In the genomic region with DNA sequence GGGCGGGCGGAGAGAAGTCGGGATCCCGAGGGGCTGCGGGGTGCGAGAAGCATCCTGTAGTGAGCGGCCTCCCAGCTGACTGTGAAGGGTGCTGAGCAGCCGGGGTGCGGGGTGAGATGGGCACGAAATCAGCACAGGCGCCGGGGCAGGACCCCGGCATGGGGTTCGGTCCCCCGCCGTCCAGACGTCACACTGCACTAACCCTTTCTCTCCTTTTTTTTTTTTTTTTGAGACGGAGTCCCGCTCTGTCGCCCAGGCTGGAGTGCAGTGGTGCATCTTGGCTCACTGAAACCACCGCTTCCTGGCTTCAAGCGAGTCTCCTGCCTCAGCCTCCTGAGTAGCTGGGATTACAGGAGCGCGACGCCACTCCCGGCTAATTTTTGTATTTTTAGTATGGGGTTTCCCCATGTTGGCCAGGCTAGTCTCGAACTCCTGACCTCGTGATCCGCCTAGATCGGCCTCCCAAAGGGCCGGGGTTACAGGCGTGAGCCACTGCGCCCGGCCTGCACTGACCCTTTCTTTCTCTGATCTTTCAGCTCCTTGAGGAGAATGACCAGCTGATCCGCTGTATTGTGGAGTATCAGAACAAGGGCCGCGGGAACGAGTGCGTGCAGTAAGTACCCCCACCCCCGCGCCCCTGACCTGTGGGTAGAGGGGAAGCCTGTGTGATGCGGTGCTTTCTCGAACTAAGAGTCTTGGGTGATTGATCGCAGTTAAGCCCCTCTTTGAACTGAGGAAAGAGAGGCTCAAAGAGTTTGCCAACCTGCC, we compare ENCODE assay signal across 8 cellular contexts. TPM values are rescaled to one million over a fixed set of nuclear protein-coding genes. Genes with fewer than 3 reads are reported as not detected.
DNase-seq lines count a peak whose midpoint lies in the region; ATAC-seq, FAIRE-seq and TF ChIP-seq lines count a peak whose summit lies in the region.

No MANE protein-coding gene starts in this region.

- intact Hi-C loops in Right ventricle myocardium inferior (cut with DNase I), result no loop called here

- peak overlapping the region; percentile 87 to 97 for H3K27ac Mint-ChIP-seq in activated naive CD4-positive, alpha-beta T cell treated with anti-CD3 and anti-CD28 coated beads, Interleukin-2, amount 50 U/mL, for 72 hours

- H3K4me1 ChIP-seq in cardiac muscle cell (ENCODE audit: low read depth) (no peaks in the 10 kb centered on the region), stomach smooth muscle (ENCODE audit: control insufficient read depth, insufficient read depth, low read length) (peaks cover 12% of the 10 kb centered on the region)

- no peak for TF ChIP-seq CTCF in cardiac muscle cell (IDR thresholded peaks at IDR 0.05; ENCODE audit: low read depth, low read length)

- FAIRE-seq in frontal cortex (lab: Jason Lieb, UNC), result no peak

- peak overlapping the region; percentile 66 to 67 for H3K9ac ChIP-seq in stomach smooth muscle (ENCODE audit: low read length in 2 of 2)

- H3K36me3 Mint-ChIP-seq in activated naive CD4-positive, alpha-beta T cell treated with anti-CD3 and anti-CD28 coated beads, Interleukin-2, amount 50 U/mL, for 72 hours, result peaks cover 14 to 20% of the 10 kb centered on the region in 2 donors

- H3K9me3 ChIP-seq in cardiac muscle cell (ENCODE audit: low read depth) (no peaks in the 10 kb centered on the region), stomach smooth muscle (ENCODE audit: control insufficient read depth in 2 of 2, low read length in 2 of 2) (no peaks in the 10 kb centered on the region)

- H3K27me3 ChIP-seq in cardiac muscle cell, result no peaks in the 10 kb centered on the region
- H3K27me3 ChIP-seq in stomach smooth muscle (ENCODE audit: control insufficient read depth in 1 of 2, insufficient read depth in 2 of 2, low read length in 2 of 2), result no peaks in the 10 kb centered on the region

- H3K4me3 ChIP-seq in cardiac muscle cell (peak overlapping the region; percentile 50), stomach smooth muscle (ENCODE audit: low read length in 2 of 2) (peak overlapping the region; percentile 69 to 87)

- DNase-seq in cardiac muscle cell (ENCODE audit: low read depth in 1 of 2, low spot score in 1 of 2) (peak in 1 of 2 donors; percentile 8), Right ventricle myocardium inferior (ENCODE audit: missing footprints) (no peak), iris pigment epithelial cell (ENCODE audit: low read depth) (peak; percentile 22), KG1 (lab: John Stamatoyannopoulos, UW) (no peak), frontal cortex (ENCODE audit: low spot score in 2 of 2) (no peak)
- DNase-seq in activated naive CD4-positive, alpha-beta T cell treated with anti-CD3 and anti-CD28 coated beads, Interleukin-2, amount 50 U/mL, for 72 hours (ENCODE audit: low spot score in 2 of 2), result no peak

- H3K9me3 Mint-ChIP-seq in activated naive CD4-positive, alpha-beta T cell treated with anti-CD3 and anti-CD28 coated beads, Interleukin-2, amount 50 U/mL, for 72 hours, result no peaks in the 10 kb centered on the region

- ATAC-seq in Right ventricle myocardium inferior (no peak), GM19395 (IDR thresholded peaks at IDR 0.05; ENCODE audit: unreplicated experiment) (no peak)
- ATAC-seq in activated naive CD4-positive, alpha-beta T cell treated with anti-CD3 and anti-CD28 coated beads, Interleukin-2, amount 50 U/mL, for 72 hours, result no peak

- peaks cover 7% of the 10 kb centered on the region for H3K36me3 ChIP-seq in cardiac muscle cell
- H3K36me3 ChIP-seq in stomach smooth muscle (ENCODE audit: control insufficient read depth in 2 of 2, insufficient read depth in 2 of 2, low read length in 2 of 2), result peaks cover 0 to 4% of the 10 kb centered on the region in 2 donors

- no peak overlapping the region for H3K27ac ChIP-seq in cardiac muscle cell
- H3K27ac ChIP-seq in stomach smooth muscle (ENCODE audit: low read length), result peak overlapping the region; percentile 46

RNA-seq across cellular contexts. Expression of a gene that starts 0.5 kb away (rescaled TPM):
- total RNA-seq in cardiac muscle cell, result 8.9 and 9.7 TPM in 2 replicates
- polyA plus RNA-seq in cardiac muscle cell, result 33.2 and 49.7 TPM in 2 replicates
- 9.7 TPM for total RNA-seq in Right ventricle myocardium inferior
- 10 to 100 TPM; 47.7 to 58.3 TPM for total RNA-seq in activated naive CD4-positive, alpha-beta T cell treated with anti-CD3 and anti-CD28 coated beads, Interleukin-2, amount 50 U/mL, for 72 hours
- total RNA-seq in frontal cortex, result 35.1 TPM

RNA-seq across cellular contexts. Expression of a gene that starts 9.3 kb away (rescaled TPM):
- 24.6 and 75.3 TPM in 2 replicates for total RNA-seq in cardiac muscle cell
- 50.5 and 79.5 TPM in 2 replicates for polyA plus RNA-seq in cardiac muscle cell
- total RNA-seq in Right ventricle myocardium inferior, result 21.2 TPM
- 100 to 1,000 TPM in 1 of 2 donors, 10 to 100 TPM in 1; 97.7 to 157 TPM for total RNA-seq in activated naive CD4-positive, alpha-beta T cell treated with anti-CD3 and anti-CD28 coated beads, Interleukin-2, amount 50 U/mL, for 72 hours
- total RNA-seq in frontal cortex, result 110 TPM

RNA-seq across cellular contexts. Expression of a gene that starts 9.4 kb away (rescaled TPM):
- total RNA-seq in cardiac muscle cell (30.9 and 41.6 TPM in 2 replicates), Right ventricle myocardium inferior (23.9 TPM), frontal cortex (64.4 TPM)
- polyA plus RNA-seq in cardiac muscle cell, result 31.6 and 43.6 TPM in 2 replicates
- total RNA-seq in activated naive CD4-positive, alpha-beta T cell treated with anti-CD3 and anti-CD28 coated beads, Interleukin-2, amount 50 U/mL, for 72 hours, result 10 to 100 TPM; 37.6 to 42.3 TPM
